ENCODE assay signal across 1 cellular context in the genomic region with DNA sequence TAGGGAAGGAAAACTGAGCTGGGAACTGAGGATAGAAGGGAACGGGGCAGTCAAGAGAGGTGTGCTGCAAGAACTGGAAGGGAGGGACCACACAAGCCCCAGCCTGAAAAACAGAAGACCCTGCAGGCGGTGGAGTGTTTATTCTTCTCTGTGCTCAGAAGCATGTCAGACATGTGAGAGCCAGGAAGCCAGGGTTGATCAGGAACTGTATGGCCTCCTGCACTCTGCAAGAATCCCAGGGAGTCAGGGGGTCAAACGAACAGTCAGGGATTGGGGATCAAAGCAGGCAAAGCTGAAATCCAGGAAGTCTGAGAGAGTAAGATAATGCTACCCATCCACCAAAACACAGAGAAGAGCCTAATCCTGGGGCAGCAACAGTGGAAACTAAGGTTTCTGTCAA.
TF ChIP-seq lines count a peak whose summit lies in the region.

No MANE protein-coding gene starts in this region.

TF ChIP-seq in GM23338, 12 proteins besides CTCF, POLR2A, EP300 and RAD21 (continued from another document):
- TF ChIP-seq, protein P1, sequence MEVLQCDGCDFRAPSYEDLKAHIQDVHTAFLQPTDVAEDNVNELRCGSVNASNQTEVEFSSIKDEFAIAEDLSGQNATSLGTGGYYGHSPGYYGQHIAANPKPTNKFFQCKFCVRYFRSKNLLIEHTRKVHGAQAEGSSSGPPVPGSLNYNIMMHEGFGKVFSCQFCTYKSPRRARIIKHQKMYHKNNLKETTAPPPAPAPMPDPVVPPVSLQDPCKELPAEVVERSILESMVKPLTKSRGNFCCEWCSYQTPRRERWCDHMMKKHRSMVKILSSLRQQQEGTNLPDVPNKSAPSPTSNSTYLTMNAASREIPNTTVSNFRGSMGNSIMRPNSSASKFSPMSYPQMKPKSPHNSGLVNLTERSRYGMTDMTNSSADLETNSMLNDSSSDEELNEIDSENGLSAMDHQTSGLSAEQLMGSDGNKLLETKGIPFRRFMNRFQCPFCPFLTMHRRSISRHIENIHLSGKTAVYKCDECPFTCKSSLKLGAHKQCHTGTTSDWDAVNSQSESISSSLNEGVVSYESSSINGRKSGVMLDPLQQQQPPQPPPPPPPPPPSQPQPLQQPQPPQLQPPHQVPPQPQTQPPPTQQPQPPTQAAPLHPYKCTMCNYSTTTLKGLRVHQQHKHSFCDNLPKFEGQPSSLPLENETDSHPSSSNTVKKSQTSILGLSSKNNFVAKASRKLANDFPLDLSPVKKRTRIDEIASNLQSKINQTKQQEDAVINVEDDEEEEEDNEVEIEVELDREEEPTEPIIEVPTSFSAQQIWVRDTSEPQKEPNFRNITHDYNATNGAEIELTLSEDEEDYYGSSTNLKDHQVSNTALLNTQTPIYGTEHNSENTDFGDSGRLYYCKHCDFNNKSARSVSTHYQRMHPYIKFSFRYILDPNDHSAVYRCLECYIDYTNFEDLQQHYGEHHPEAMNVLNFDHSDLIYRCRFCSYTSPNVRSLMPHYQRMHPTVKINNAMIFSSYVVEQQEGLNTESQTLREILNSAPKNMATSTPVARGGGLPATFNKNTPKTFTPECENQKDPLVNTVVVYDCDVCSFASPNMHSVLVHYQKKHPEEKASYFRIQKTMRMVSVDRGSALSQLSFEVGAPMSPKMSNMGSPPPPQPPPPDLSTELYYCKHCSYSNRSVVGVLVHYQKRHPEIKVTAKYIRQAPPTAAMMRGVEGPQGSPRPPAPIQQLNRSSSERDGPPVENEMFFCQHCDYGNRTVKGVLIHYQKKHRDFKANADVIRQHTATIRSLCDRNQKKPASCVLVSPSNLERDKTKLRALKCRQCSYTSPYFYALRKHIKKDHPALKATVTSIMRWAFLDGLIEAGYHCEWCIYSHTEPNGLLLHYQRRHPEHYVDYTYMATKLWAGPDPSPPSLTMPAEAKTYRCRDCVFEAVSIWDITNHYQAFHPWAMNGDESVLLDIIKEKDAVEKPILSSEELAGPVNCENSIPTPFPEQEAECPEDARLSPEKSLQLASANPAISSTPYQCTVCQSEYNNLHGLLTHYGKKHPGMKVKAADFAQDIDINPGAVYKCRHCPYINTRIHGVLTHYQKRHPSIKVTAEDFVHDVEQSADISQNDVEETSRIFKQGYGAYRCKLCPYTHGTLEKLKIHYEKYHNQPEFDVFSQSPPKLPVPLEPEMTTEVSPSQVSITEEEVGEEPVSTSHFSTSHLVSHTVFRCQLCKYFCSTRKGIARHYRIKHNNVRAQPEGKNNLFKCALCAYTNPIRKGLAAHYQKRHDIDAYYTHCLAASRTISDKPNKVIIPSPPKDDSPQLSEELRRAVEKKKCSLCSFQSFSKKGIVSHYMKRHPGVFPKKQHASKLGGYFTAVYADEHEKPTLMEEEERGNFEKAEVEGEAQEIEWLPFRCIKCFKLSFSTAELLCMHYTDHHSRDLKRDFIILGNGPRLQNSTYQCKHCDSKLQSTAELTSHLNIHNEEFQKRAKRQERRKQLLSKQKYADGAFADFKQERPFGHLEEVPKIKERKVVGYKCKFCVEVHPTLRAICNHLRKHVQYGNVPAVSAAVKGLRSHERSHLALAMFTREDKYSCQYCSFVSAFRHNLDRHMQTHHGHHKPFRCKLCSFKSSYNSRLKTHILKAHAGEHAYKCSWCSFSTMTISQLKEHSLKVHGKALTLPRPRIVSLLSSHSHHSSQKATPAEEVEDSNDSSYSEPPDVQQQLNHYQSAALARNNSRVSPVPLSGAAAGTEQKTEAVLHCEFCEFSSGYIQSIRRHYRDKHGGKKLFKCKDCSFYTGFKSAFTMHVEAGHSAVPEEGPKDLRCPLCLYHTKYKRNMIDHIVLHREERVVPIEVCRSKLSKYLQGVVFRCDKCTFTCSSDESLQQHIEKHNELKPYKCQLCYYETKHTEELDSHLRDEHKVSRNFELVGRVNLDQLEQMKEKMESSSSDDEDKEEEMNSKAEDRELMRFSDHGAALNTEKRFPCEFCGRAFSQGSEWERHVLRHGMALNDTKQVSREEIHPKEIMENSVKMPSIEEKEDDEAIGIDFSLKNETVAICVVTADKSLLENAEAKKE (CRISPR knock-in tag; IDR thresholded peaks at IDR 0.05): no peak
- TF ChIP-seq ZNF331 (CRISPR knock-in tag; IDR thresholded peaks at IDR 0.05; ENCODE audit: low read depth) (no peak), STAT1 (IDR thresholded peaks at IDR 0.05; ENCODE audit: unreplicated experiment) (no peak), EZH2phosphoT487 (IDR thresholded peaks at IDR 0.05; ENCODE audit: unreplicated experiment) (no peak), ZNF114 (CRISPR knock-in tag; IDR thresholded peaks at IDR 0.05) (no peak), POLR2AphosphoS5 (IDR thresholded peaks at IDR 0.05; ENCODE audit: low read depth) (no peak), NANOG (IDR thresholded peaks at IDR 0.05; ENCODE audit: borderline replicate concordance) (no peak), CREB1 (CRISPR knock-in tag; IDR thresholded peaks at IDR 0.05; ENCODE audit: low read depth) (no peak)
- TF ChIP-seq, protein P2, sequence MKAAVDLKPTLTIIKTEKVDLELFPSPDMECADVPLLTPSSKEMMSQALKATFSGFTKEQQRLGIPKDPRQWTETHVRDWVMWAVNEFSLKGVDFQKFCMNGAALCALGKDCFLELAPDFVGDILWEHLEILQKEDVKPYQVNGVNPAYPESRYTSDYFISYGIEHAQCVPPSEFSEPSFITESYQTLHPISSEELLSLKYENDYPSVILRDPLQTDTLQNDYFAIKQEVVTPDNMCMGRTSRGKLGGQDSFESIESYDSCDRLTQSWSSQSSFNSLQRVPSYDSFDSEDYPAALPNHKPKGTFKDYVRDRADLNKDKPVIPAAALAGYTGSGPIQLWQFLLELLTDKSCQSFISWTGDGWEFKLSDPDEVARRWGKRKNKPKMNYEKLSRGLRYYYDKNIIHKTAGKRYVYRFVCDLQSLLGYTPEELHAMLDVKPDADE (IDR thresholded peaks at IDR 0.05): no peak
- TF ChIP-seq, protein P3, sequence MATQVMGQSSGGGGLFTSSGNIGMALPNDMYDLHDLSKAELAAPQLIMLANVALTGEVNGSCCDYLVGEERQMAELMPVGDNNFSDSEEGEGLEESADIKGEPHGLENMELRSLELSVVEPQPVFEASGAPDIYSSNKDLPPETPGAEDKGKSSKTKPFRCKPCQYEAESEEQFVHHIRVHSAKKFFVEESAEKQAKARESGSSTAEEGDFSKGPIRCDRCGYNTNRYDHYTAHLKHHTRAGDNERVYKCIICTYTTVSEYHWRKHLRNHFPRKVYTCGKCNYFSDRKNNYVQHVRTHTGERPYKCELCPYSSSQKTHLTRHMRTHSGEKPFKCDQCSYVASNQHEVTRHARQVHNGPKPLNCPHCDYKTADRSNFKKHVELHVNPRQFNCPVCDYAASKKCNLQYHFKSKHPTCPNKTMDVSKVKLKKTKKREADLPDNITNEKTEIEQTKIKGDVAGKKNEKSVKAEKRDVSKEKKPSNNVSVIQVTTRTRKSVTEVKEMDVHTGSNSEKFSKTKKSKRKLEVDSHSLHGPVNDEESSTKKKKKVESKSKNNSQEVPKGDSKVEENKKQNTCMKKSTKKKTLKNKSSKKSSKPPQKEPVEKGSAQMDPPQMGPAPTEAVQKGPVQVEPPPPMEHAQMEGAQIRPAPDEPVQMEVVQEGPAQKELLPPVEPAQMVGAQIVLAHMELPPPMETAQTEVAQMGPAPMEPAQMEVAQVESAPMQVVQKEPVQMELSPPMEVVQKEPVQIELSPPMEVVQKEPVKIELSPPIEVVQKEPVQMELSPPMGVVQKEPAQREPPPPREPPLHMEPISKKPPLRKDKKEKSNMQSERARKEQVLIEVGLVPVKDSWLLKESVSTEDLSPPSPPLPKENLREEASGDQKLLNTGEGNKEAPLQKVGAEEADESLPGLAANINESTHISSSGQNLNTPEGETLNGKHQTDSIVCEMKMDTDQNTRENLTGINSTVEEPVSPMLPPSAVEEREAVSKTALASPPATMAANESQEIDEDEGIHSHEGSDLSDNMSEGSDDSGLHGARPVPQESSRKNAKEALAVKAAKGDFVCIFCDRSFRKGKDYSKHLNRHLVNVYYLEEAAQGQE (IDR thresholded peaks at IDR 0.05; ENCODE audit: unreplicated experiment): no peak
